In the genomic region with DNA sequence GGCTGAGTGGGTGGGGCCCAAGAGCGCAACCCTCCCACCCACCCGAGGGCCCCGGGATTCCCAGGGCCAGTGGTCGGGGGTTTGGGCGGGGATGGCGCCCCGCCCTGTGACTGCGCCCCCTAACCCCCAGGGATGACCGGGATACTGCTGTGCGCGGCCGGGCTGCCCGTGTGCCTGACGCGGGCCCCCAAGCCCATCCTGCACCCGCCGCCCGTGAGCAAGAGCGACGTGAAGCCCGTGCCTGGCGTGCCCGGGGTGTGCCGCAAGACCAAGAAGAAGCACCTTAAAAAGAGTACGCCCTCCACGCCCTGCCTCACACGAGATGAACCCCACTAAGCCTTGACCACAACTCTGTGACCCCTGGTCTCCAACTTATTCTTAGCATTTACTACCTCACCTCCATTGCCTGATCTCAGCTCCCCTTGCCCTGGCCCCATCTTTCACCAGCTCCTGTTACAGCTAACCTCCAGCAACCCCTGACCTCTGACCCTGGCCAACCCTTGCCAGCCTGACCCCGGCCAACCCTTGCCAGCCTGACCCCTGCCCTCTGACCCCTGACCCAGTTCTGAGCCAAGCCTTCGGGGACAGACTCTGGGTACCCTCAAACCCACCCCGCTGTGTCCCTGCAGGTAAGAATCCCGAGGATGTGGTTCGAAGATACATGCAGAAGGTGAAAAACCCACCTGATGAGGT, we compare ENCODE assay signal across 27 cellular contexts. TPM values are rescaled to one million over a fixed set of nuclear protein-coding genes. Genes with fewer than 3 reads are reported as not detected.
A peak's percentile ranks its signal among the peaks of the same experiment; 100 is the strongest.
DNase-seq lines count a peak whose midpoint lies in the region; ATAC-seq and TF ChIP-seq lines count a peak whose summit lies in the region.
"Had no signal": no experiment of that assay in that cellular context is flagged by ENCODE, and none has a peak within 500 bp of the region (broad histone marks: within the 10 kb centered on the region; RNA-seq: fewer than 3 reads in every experiment).

No MANE protein-coding gene starts in this region.

- H3K9me3 ChIP-seq in iPS-20b (ENCODE audit: insufficient read depth, low read depth, low read length) (no peaks in the 10 kb centered on the region), suprapubic skin (no peaks in the 10 kb centered on the region)
- H3K9me3 ChIP-seq: BE2C, Caco-2, heart left ventricle had no signal

- POLR2A ChIA-PET in T-cell (lab: Charles Lee): interaction anchor here in 1 of 2 donors (0.6 kb wide), 1 partner anchor 1361 kb away, joined by 5 read pairs; no protein-coding TSS in a partner anchor

- H3K4me1 ChIP-seq in iPS-20b (ENCODE audit: insufficient read depth, low read length) (no peaks in the 10 kb centered on the region; the same call in 1 of the 2 replicates), suprapubic skin (peaks cover 20% of the 10 kb centered on the region)

- H3K27me3 ChIP-seq in iPS-20b (ENCODE audit: insufficient read depth, low read length): peaks cover 15% of the 10 kb centered on the region
- H3K27me3 ChIP-seq in suprapubic skin: peaks cover 28% of the 10 kb centered on the region
- H3K27me3 ChIP-seq: BE2C had no signal

- no peak for DNase-seq in activated naive CD4-positive, alpha-beta T cell treated with anti-CD3 and anti-CD28 coated beads, Interleukin-2, amount 50 U/mL, for 16 hours
- DNase-seq in T-cell (no peak), suprapubic skin (ENCODE audit: low spot score in 2 of 2) (no peak), NOMO-1 treated with DMSO at 0.1 percent for 48 hours (lab: John Stamatoyannopoulos, UW; ENCODE audit: unreplicated experiment) (no peak), amniotic stem cell (lab: John Stamatoyannopoulos, UW) (no peak)
- DNase-seq: activated CD4-positive, alpha-beta T cell treated with anti-CD3 and anti-CD28 coated beads, Interleukin-2, amount 50 U/mL, for 1 hour; activated CD8-positive, alpha-beta memory T cell treated with anti-CD3 and anti-CD28 coated beads, Interleukin-2, amount 50 U/mL, for 4 hours; activated effector memory CD4-positive, alpha-beta T cell treated with Interleukin-2 at 50 U/mL for 16 hours; BE2C; kidney glomerular epithelial cell; natural killer cell; stimulated activated naive CD4-positive, alpha-beta T cell treated with Interleukin-2 at 50 U/mL for 16 hours had no signal

- H3K36me3 ChIP-seq in iPS-20b (ENCODE audit: insufficient read depth, low read depth, low read length) (no peaks in the 10 kb centered on the region), suprapubic skin (no peaks in the 10 kb centered on the region)
- H3K36me3 ChIP-seq: BE2C, heart left ventricle had no signal

- H3K27ac Mint-ChIP-seq in activated naive CD4-positive, alpha-beta T cell treated with anti-CD3 and anti-CD28 coated beads, Interleukin-2, amount 50 U/mL, for 24 hours: peak overlapping the region; percentile 23
- peak overlapping the region; percentile 28 to 57 for H3K27ac Mint-ChIP-seq in T-cell
- H3K27ac Mint-ChIP-seq: dendritic cell treated with granulocyte-macrophage colony-stimulating factor and Interleukin-4, amounts not matched to agents 40 ng/mL and 50 ng/mL, for 4 days had no signal

- no peaks in the 10 kb centered on the region for H3K9me3 Mint-ChIP-seq in activated naive CD4-positive, alpha-beta T cell treated with anti-CD3 and anti-CD28 coated beads, Interleukin-2, amount 50 U/mL, for 24 hours
- no peaks in the 10 kb centered on the region for H3K9me3 Mint-ChIP-seq in T-cell
- H3K9me3 Mint-ChIP-seq: dendritic cell treated with granulocyte-macrophage colony-stimulating factor and Interleukin-4, amounts not matched to agents 40 ng/mL and 50 ng/mL, for 4 days; natural killer cell had no signal

- ATAC-seq in T-cell (replicated peaks in 1 of 4): no peak
- ATAC-seq in HG03342 (IDR thresholded peaks at IDR 0.05; ENCODE audit: unreplicated experiment): no peak

- H3K27me3 Mint-ChIP-seq in activated naive CD4-positive, alpha-beta T cell treated with anti-CD3 and anti-CD28 coated beads, Interleukin-2, amount 50 U/mL, for 24 hours: no peaks in the 10 kb centered on the region
- H3K27me3 Mint-ChIP-seq in T-cell: no peaks in the 10 kb centered on the region

- H3K4me1 Mint-ChIP-seq in activated naive CD4-positive, alpha-beta T cell treated with anti-CD3 and anti-CD28 coated beads, Interleukin-2, amount 50 U/mL, for 24 hours: peaks cover 70% of the 10 kb centered on the region
- peaks cover 61 to 73% (median 67%) of the 10 kb centered on the region in 3 donors for H3K4me1 Mint-ChIP-seq in T-cell

- TF ChIP-seq POLR2A in suprapubic skin (IDR thresholded peaks at IDR 0.05): no peak

- peaks cover 3% of the 10 kb centered on the region for H3K36me3 Mint-ChIP-seq in activated naive CD4-positive, alpha-beta T cell treated with anti-CD3 and anti-CD28 coated beads, Interleukin-2, amount 50 U/mL, for 24 hours
- peaks cover 4% of the 10 kb centered on the region for H3K36me3 Mint-ChIP-seq in T-cell
- H3K36me3 Mint-ChIP-seq: natural killer cell had no signal

- CTCF ChIA-PET in T-cell (lab: Charles Lee): no interaction called here

- no peak for TF ChIP-seq EP300 in suprapubic skin (IDR thresholded peaks at IDR 0.05)

- no peak overlapping the region for H3K9ac ChIP-seq in iPS-20b (ENCODE audit: low read depth, low read length)
- H3K9ac ChIP-seq: KMS-11 had no signal

- H3K4me3 Mint-ChIP-seq in activated naive CD4-positive, alpha-beta T cell treated with anti-CD3 and anti-CD28 coated beads, Interleukin-2, amount 50 U/mL, for 24 hours: no peak overlapping the region
- no peak overlapping the region for H3K4me3 Mint-ChIP-seq in T-cell
- H3K4me3 Mint-ChIP-seq: dendritic cell treated with granulocyte-macrophage colony-stimulating factor and Interleukin-4, amounts not matched to agents 40 ng/mL and 50 ng/mL, for 4 days had no signal

- WGBS in suprapubic skin: 50% methylated on average over 18 of the region's 32 CpGs

- peak overlapping the region; percentile 38; the same call in 1 of the 2 replicates for H3K4me3 ChIP-seq in iPS-20b (ENCODE audit: low read length)
- peak overlapping the region; percentile 13 for H3K4me3 ChIP-seq in suprapubic skin
- H3K4me3 ChIP-seq: heart left ventricle had no signal

- TF ChIP-seq CTCF in suprapubic skin (IDR thresholded peaks at IDR 0.05): no peak

- no peak overlapping the region for H3K27ac ChIP-seq in iPS-20b (ENCODE audit: low read length)
- no peak overlapping the region for H3K27ac ChIP-seq in suprapubic skin
- H3K27ac ChIP-seq: 22Rv1, heart left ventricle, KMS-11, VCaP had no signal

RNA-seq across cellular contexts. Expression of a gene that starts 37.0 kb away (rescaled TPM):
- total RNA-seq in T-cell (10 to 100 TPM in 3 of 5 donors, 1 to 10 TPM in 2; 5.6 to 12.0 (median 10.4) TPM), suprapubic skin (1 to 10 TPM; 1.1 to 3.4 (median 1.7) TPM)
- total RNA-seq: Caco-2; T-helper 2 cell treated with Interferon-gamma antibody and Interleukin-4, amounts not matched to agents 100 ng/mL and 5 ng/mL, for 36 hours had no signal

RNA-seq across cellular contexts. Expression of a gene that starts 42.0 kb away (rescaled TPM):
- total RNA-seq in T-cell (1 to 10 TPM in 2 of 5 donors, under 1 TPM in 3; 0.43 to 2.9 (median 0.85) TPM), suprapubic skin (10 to 100 TPM; 19.8 to 39.0 (median 32.5) TPM)
- total RNA-seq: Caco-2, heart left ventricle, mesenteric fat pad, natural killer cell, posterior vena cava, skeletal muscle tissue had no signal

RNA-seq across cellular contexts. Expression of a gene that starts 56.0 kb away (rescaled TPM):
- total RNA-seq in T-cell (under 1 TPM in 2 of 5 donors, not detected in 3; 0.25 to 0.69 TPM), suprapubic skin (1 to 10 TPM; 1.0 to 2.6 (median 2.0) TPM)
- total RNA-seq: heart left ventricle, mesenteric fat pad, natural killer cell, posterior vena cava, SK-MEL-5, skeletal muscle tissue, urinary bladder had no signal

Comparison
In these comparisons a context has a peak if more than half of its experiments do, and no peak if none do; other contexts are left out.
1. RNA of a gene that starts 42.0 kb away (total RNA-seq): 19.8 to 39.0 TPM in suprapubic skin; 0.43 to 2.9 TPM in T-cell; every median in the first group is over 4 times any median in the second.